ENCODE assay signal across 32 cellular contexts in the genomic region with DNA sequence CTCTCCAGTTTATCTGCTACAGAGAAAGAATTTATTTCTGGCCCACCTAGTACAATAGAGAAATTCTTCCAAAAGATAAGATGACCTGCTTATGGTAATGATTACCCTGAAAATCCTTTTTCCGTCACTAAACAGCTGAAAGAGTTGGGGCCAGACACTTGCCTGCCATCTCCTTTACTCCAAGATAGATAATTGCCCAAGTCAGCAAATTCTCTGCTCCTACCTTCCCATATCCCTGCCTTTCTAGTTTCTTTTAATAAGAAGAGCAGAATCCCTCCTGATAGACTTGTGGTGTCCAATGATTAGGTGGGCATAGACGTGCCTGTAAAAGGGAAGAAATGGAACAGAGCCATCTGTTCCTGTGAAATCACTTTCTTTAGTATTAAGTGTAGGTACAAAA. TPM values are rescaled to one million over a fixed set of nuclear protein-coding genes. Genes with fewer than 3 reads are reported as not detected.
"Had no signal": no experiment of that assay in that cellular context is flagged by ENCODE, and none has a peak within 500 bp of the region (broad histone marks: within the 10 kb centered on the region; RNA-seq: fewer than 3 reads in every experiment).

No MANE protein-coding gene starts in this region.

- DNase-seq: activated CD4-positive, alpha-beta T cell treated with anti-CD3 and anti-CD28 coated beads for 48 hours; activated CD4-positive, alpha-beta T cell treated with anti-CD3 and anti-CD28 coated beads, Interleukin-2, amount 50 U/mL, for 1 hour; activated CD4-positive, alpha-beta T cell treated with anti-CD3 and anti-CD28 coated beads, Interleukin-2, amount 50 U/mL, for 48 hours; activated CD8-positive, alpha-beta memory T cell treated with anti-CD3 and anti-CD28 coated beads for 24 hours; activated CD8-positive, alpha-beta T cell treated with anti-CD3 and anti-CD28 coated beads for 36 hours; activated effector memory CD4-positive, alpha-beta T cell treated with Interleukin-2 at 50 U/mL for 16 hours; activated gamma-delta T cell treated with Interleukin-2 at 50 U/mL for 16 hours; activated naive CD4-positive, alpha-beta T cell treated with Interleukin-2 at 50 U/mL for 16 hours; activated naive CD8-positive, alpha-beta T cell treated with anti-CD3 and anti-CD28 coated beads for 36 hours; activated naive CD8-positive, alpha-beta T cell treated with anti-CD3 and anti-CD28 coated beads, Interleukin-2, amount 50 U/mL, for 24 hours; activated T-cell treated with anti-CD3 and anti-CD28 coated beads, Interleukin-2, amount 50 U/mL, for 4 hours; adrenal gland; amygdala; aorta; body of pancreas; caudate nucleus; cortex of kidney; dermis blood vessel endothelial cell; effector CD4-positive, alpha-beta T cell; effector memory CD8-positive, alpha-beta T cell; erythroblast; foreskin keratinocyte; glutamatergic neuron; T-helper 2 cell had no signal

- H3K27me3 Mint-ChIP-seq: activated CD8-positive, alpha-beta T cell treated with anti-CD3 and anti-CD28 coated beads for 36 hours; activated naive CD4-positive, alpha-beta T cell treated with anti-CD3 and anti-CD28 coated beads, Interleukin-2, amount 50 U/mL, for 24 hours; activated naive CD8-positive, alpha-beta T cell treated with anti-CD3 and anti-CD28 coated beads for 36 hours; activated naive CD8-positive, alpha-beta T cell treated with anti-CD3 and anti-CD28 coated beads, Interleukin-2, amount 50 U/mL, for 24 hours; activated T-helper 17 cell treated with anti-CD3 and anti-CD28 coated beads, Interleukin-2, amount 50 U/mL, for 72 hours; effector memory CD8-positive, alpha-beta T cell had no signal

- H3K4me1 ChIP-seq: adrenal gland, esophagus muscularis mucosa, foreskin keratinocyte had no signal

- ATAC-seq: activated CD8-positive, alpha-beta T cell treated with anti-CD3 and anti-CD28 coated beads for 36 hours; activated naive CD8-positive, alpha-beta T cell treated with anti-CD3 and anti-CD28 coated beads, Interleukin-2, amount 50 U/mL, for 24 hours; activated T-cell treated with anti-CD3 and anti-CD28 coated beads, Interleukin-2, amount 50 U/mL, for 4 hours; activated T-helper 17 cell treated with anti-CD3 and anti-CD28 coated beads, Interleukin-2, amount 50 U/mL, for 72 hours; body of pancreas; effector memory CD8-positive, alpha-beta T cell; foreskin keratinocyte; gastrocnemius medialis; WTC11 had no signal

- FAIRE-seq: colon had no signal

- H3K9me3 Mint-ChIP-seq: activated CD8-positive, alpha-beta T cell treated with anti-CD3 and anti-CD28 coated beads for 36 hours; activated naive CD4-positive, alpha-beta T cell treated with anti-CD3 and anti-CD28 coated beads, Interleukin-2, amount 50 U/mL, for 24 hours; activated naive CD8-positive, alpha-beta T cell treated with anti-CD3 and anti-CD28 coated beads, Interleukin-2, amount 50 U/mL, for 24 hours; activated T-cell treated with anti-CD3 and anti-CD28 coated beads, Interleukin-2, amount 50 U/mL, for 4 hours; activated T-helper 17 cell treated with anti-CD3 and anti-CD28 coated beads, Interleukin-2, amount 50 U/mL, for 72 hours; effector memory CD8-positive, alpha-beta T cell; WTC11 had no signal

- H3K4me3 Mint-ChIP-seq: activated CD8-positive, alpha-beta T cell treated with anti-CD3 and anti-CD28 coated beads for 36 hours; activated naive CD4-positive, alpha-beta T cell treated with anti-CD3 and anti-CD28 coated beads, Interleukin-2, amount 50 U/mL, for 24 hours; activated naive CD8-positive, alpha-beta T cell treated with anti-CD3 and anti-CD28 coated beads for 36 hours; activated naive CD8-positive, alpha-beta T cell treated with anti-CD3 and anti-CD28 coated beads, Interleukin-2, amount 50 U/mL, for 24 hours; activated T-cell treated with anti-CD3 and anti-CD28 coated beads, Interleukin-2, amount 50 U/mL, for 4 hours; activated T-helper 17 cell treated with anti-CD3 and anti-CD28 coated beads, Interleukin-2, amount 50 U/mL, for 72 hours; effector memory CD8-positive, alpha-beta T cell; WTC11 had no signal

- H3K4me3 ChIP-seq: adrenal gland, body of pancreas, esophagus muscularis mucosa had no signal

- H3K9me3 ChIP-seq: adrenal gland, body of pancreas, esophagus muscularis mucosa, gastrocnemius medialis had no signal

- H3K27ac ChIP-seq: adrenal gland, body of pancreas, esophagus muscularis mucosa, foreskin keratinocyte had no signal

- H3K27me3 ChIP-seq: adrenal gland, body of pancreas, esophagus muscularis mucosa, foreskin keratinocyte, gastrocnemius medialis had no signal

- H3K4me1 Mint-ChIP-seq: activated naive CD4-positive, alpha-beta T cell treated with anti-CD3 and anti-CD28 coated beads, Interleukin-2, amount 50 U/mL, for 24 hours; WTC11 had no signal

- H3K27ac Mint-ChIP-seq: activated CD8-positive, alpha-beta T cell treated with anti-CD3 and anti-CD28 coated beads for 36 hours; activated naive CD4-positive, alpha-beta T cell treated with anti-CD3 and anti-CD28 coated beads, Interleukin-2, amount 50 U/mL, for 24 hours; activated naive CD8-positive, alpha-beta T cell treated with anti-CD3 and anti-CD28 coated beads for 36 hours; activated naive CD8-positive, alpha-beta T cell treated with anti-CD3 and anti-CD28 coated beads, Interleukin-2, amount 50 U/mL, for 24 hours; activated T-helper 17 cell treated with anti-CD3 and anti-CD28 coated beads, Interleukin-2, amount 50 U/mL, for 72 hours; WTC11 had no signal

RNA-seq across cellular contexts. Expression of gene CHRNG, which starts 39.2 kb away (rescaled TPM):
- total RNA-seq: activated CD8-positive, alpha-beta T cell treated with anti-CD3 and anti-CD28 coated beads for 36 hours; activated naive CD8-positive, alpha-beta T cell treated with anti-CD3 and anti-CD28 coated beads for 36 hours; activated T-cell treated with anti-CD3 and anti-CD28 coated beads, Interleukin-2, amount 50 U/mL, for 4 hours; activated T-helper 17 cell treated with anti-CD3 and anti-CD28 coated beads, Interleukin-2, amount 50 U/mL, for 72 hours; adrenal gland; aorta; body of pancreas; chondrocyte; dermis blood vessel endothelial cell; esophagus muscularis mucosa; foreskin keratinocyte; T-helper 1 cell treated with Interleukin-12 subunit alpha and Interleukin-12 subunit beta and Interleukin-4 antibody, amounts not matched to agents 30 ng/mL and 1 ng/mL, for 36 hours had no signal
- polyA plus RNA-seq: aorta, foreskin keratinocyte had no signal

RNA-seq across cellular contexts. Expression of gene CHRND, which starts 52.7 kb away (rescaled TPM):
- total RNA-seq: activated CD8-positive, alpha-beta T cell treated with anti-CD3 and anti-CD28 coated beads for 36 hours; activated naive CD8-positive, alpha-beta T cell treated with anti-CD3 and anti-CD28 coated beads for 36 hours; activated T-cell treated with anti-CD3 and anti-CD28 coated beads, Interleukin-2, amount 50 U/mL, for 4 hours; activated T-helper 17 cell treated with anti-CD3 and anti-CD28 coated beads, Interleukin-2, amount 50 U/mL, for 72 hours; aorta; body of pancreas; chondrocyte; dermis blood vessel endothelial cell; esophagus muscularis mucosa; foreskin keratinocyte; T-helper 1 cell treated with Interleukin-12 subunit alpha and Interleukin-12 subunit beta and Interleukin-4 antibody, amounts not matched to agents 30 ng/mL and 1 ng/mL, for 36 hours; WTC11 had no signal
- polyA plus RNA-seq: aorta, foreskin keratinocyte had no signal

RNA-seq across cellular contexts. Expression of gene EFHD1, which starts 54.7 kb away (rescaled TPM):
- total RNA-seq: foreskin keratinocyte had no signal
- polyA plus RNA-seq: foreskin keratinocyte had no signal
